ENCODE assay signal across 8 cellular contexts in the genomic region with DNA sequence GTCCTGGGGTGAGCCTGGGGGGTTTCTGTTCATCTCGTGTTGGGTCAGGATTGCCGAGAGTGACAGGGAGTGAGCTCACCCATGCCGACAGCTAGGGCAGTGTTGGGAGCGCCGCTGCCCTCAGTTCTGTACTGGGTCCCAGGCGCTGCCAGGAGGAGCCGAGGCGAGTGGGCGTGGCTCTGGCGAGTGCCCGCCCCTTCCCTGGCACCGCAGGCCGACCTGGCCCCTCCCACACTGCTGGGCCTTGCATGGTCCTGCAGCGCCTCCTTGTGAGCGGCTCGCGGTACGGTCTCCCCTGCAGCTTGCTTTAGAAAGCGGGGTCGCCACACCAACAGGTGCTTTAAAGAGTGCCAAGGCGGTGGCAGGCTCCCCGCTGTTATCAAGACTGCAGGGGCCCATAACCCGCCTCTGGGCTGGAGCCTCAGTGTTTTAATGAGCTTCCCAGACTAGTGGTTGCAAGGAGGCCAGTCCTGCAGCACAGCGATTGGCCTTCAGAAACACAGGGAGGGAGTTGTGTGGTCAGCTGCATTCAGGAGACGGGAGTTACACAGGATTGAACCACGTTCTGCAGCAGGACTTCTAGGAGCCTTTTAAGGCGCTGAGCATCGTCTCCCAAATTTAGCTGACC.
DNase-seq lines count a peak whose midpoint lies in the region; ATAC-seq and TF ChIP-seq lines count a peak whose summit lies in the region.
"Not testable (repeated sequence)": the region's sequence is repeated elsewhere in the genome, so short reads cannot be mapped to it uniquely, and the experiment has no call there.

No MANE protein-coding gene starts in this region.

- H3K23me2 ChIP-seq in H9 (ENCODE audit: insufficient read length, low read depth, low read length, poor library complexity, severe bottlenecking) = not testable (repeated sequence)

- H3K79me1 ChIP-seq in H9 (ENCODE audit: insufficient read depth, low read depth, low read length, poor library complexity, severe bottlenecking) = not testable (repeated sequence)

- not testable (repeated sequence) for H3K4me3 ChIP-seq in LNCaP clone FGC (ENCODE audit: low read depth, low read length); fibroblast of mammary gland (ENCODE audit: control insufficient read depth, low read depth, low read length)

- H3K14ac ChIP-seq in H9 (ENCODE audit: insufficient read depth, low read length) = not testable (repeated sequence)

- H3K4me2 ChIP-seq in H9 (ENCODE audit: insufficient read depth, insufficient read length, low read length) = not testable (repeated sequence)

- TF ChIP-seq CTCF in H9 (conservative IDR thresholded peaks at IDR 0.05) (peak; percentile 89), LNCaP clone FGC (IDR thresholded peaks at IDR 0.05; ENCODE audit: control insufficient read depth, extremely low read depth, insufficient read depth) (peak; percentile 79), fibroblast of mammary gland (conservative IDR thresholded peaks at IDR 0.05; ENCODE audit: control insufficient read depth, insufficient read depth, low read depth, low read length) (peak; percentile 62), nephron progenitor cell (IDR thresholded peaks at IDR 0.05) (peak; percentile 80)

- not testable (repeated sequence) for H3K18ac ChIP-seq in H9 (ENCODE audit: insufficient read length, low read depth, low read length)

- H3K9me3 Mint-ChIP-seq in H9; activated T-helper 1 cell treated with anti-CD3 and anti-CD28 coated beads, Interleukin-12 subunit alpha, Interleukin-12 subunit beta, Interleukin-2, Interleukin-4 antibody, amounts not matched to agents 30 ng/mL and 10 ng/mL and 1 ng/mL, durations not matched to agents 14 hours and 24 hours and 36 hours; nephron progenitor cell; stimulated activated naive B cell treated with anti-CD40 and anti-IgM and Interleukin-4, amounts not matched to agents 10 μg/mL and 1 μg/mL and 100 μg/mL, for 72 hours: not testable (repeated sequence)

- not testable (repeated sequence) for H3K23ac ChIP-seq in H9 (ENCODE audit: insufficient read length, low read depth, low read length)

- H3K9ac ChIP-seq in H9 (ENCODE audit: extremely low read depth, insufficient read length, low read length) = not testable (repeated sequence)

- H3K4me3 Mint-ChIP-seq in H9 (peak overlapping the region; percentile 23 to 56), nephron progenitor cell (peak overlapping the region; percentile 56)
- H3K4me3 Mint-ChIP-seq in activated T-helper 1 cell treated with anti-CD3 and anti-CD28 coated beads, Interleukin-12 subunit alpha, Interleukin-12 subunit beta, Interleukin-2, Interleukin-4 antibody, amounts not matched to agents 30 ng/mL and 10 ng/mL and 1 ng/mL, durations not matched to agents 14 hours and 24 hours and 36 hours = peak overlapping the region; percentile 5
- H3K4me3 Mint-ChIP-seq in stimulated activated naive B cell treated with anti-CD40 and anti-IgM and Interleukin-4, amounts not matched to agents 10 μg/mL and 1 μg/mL and 100 μg/mL, for 72 hours = peak overlapping the region; percentile 60 to 71

- not testable (repeated sequence) for H2BK20ac ChIP-seq in H9 (ENCODE audit: low read depth, low read length, poor library complexity, severe bottlenecking)

- H3K27me3 Mint-ChIP-seq in H9 (ENCODE audit: low read depth) = peaks cover 15% of the 10 kb centered on the region
- H3K27me3 Mint-ChIP-seq in activated T-helper 1 cell treated with anti-CD3 and anti-CD28 coated beads, Interleukin-12 subunit alpha, Interleukin-12 subunit beta, Interleukin-2, Interleukin-4 antibody, amounts not matched to agents 30 ng/mL and 10 ng/mL and 1 ng/mL, durations not matched to agents 14 hours and 24 hours and 36 hours (ENCODE audit: insufficient read depth); stimulated activated naive B cell treated with anti-CD40 and anti-IgM and Interleukin-4, amounts not matched to agents 10 μg/mL and 1 μg/mL and 100 μg/mL, for 72 hours: not testable (repeated sequence)
- H3K27me3 Mint-ChIP-seq in nephron progenitor cell (ENCODE audit: low read depth, poor library complexity) = peaks cover 17% of the 10 kb centered on the region

- not testable (repeated sequence) for H3K36me3 Mint-ChIP-seq in H9 (ENCODE audit: insufficient read depth in 1 of 3, low read depth in 3 of 3); activated T-helper 1 cell treated with anti-CD3 and anti-CD28 coated beads, Interleukin-12 subunit alpha, Interleukin-12 subunit beta, Interleukin-2, Interleukin-4 antibody, amounts not matched to agents 30 ng/mL and 10 ng/mL and 1 ng/mL, durations not matched to agents 14 hours and 24 hours and 36 hours (ENCODE audit: low read depth); nephron progenitor cell (ENCODE audit: low read depth); stimulated activated naive B cell treated with anti-CD40 and anti-IgM and Interleukin-4, amounts not matched to agents 10 μg/mL and 1 μg/mL and 100 μg/mL, for 72 hours

- H3K4me1 Mint-ChIP-seq in H9; activated T-helper 1 cell treated with anti-CD3 and anti-CD28 coated beads, Interleukin-12 subunit alpha, Interleukin-12 subunit beta, Interleukin-2, Interleukin-4 antibody, amounts not matched to agents 30 ng/mL and 10 ng/mL and 1 ng/mL, durations not matched to agents 14 hours and 24 hours and 36 hours (ENCODE audit: low read depth): not testable (repeated sequence)
- peaks cover 20% of the 10 kb centered on the region for H3K4me1 Mint-ChIP-seq in nephron progenitor cell
- H3K4me1 Mint-ChIP-seq in stimulated activated naive B cell treated with anti-CD40 and anti-IgM and Interleukin-4, amounts not matched to agents 10 μg/mL and 1 μg/mL and 100 μg/mL, for 72 hours = peaks cover 5 to 18% of the 10 kb centered on the region in 2 donors

- DNase-seq in ELR (ENCODE audit: low read depth) (peak; percentile 88), H9 (peak; percentile 96), LNCaP clone FGC (ENCODE audit: low read depth) (peak; percentile 70), RPMI7951 (ENCODE audit: low read depth) (peak; percentile 82), fibroblast of mammary gland (ENCODE audit: low read depth) (peak; percentile 78), nephron progenitor cell (peak; percentile 98)
- DNase-seq in activated T-helper 1 cell treated with anti-CD3 and anti-CD28 coated beads, Interleukin-12 subunit alpha, Interleukin-12 subunit beta, Interleukin-2, Interleukin-4 antibody, amounts not matched to agents 30 ng/mL and 10 ng/mL and 1 ng/mL, durations not matched to agents 14 hours and 24 hours and 36 hours (ENCODE audit: low spot score) = peak; percentile 85
- peak; percentile 84 for DNase-seq in stimulated activated naive B cell treated with anti-CD40 and anti-IgM and Interleukin-4, amounts not matched to agents 10 μg/mL and 1 μg/mL and 100 μg/mL, for 72 hours

- H3K27me3 ChIP-seq in H9 (ENCODE audit: insufficient read depth, low read length) = not testable (repeated sequence)

- H3K27ac ChIP-seq in H9 (ENCODE audit: insufficient read length, low read depth, low read length) = not testable (repeated sequence)

- H3K27ac Mint-ChIP-seq in H9; activated T-helper 1 cell treated with anti-CD3 and anti-CD28 coated beads, Interleukin-12 subunit alpha, Interleukin-12 subunit beta, Interleukin-2, Interleukin-4 antibody, amounts not matched to agents 30 ng/mL and 10 ng/mL and 1 ng/mL, durations not matched to agents 14 hours and 24 hours and 36 hours; nephron progenitor cell; stimulated activated naive B cell treated with anti-CD40 and anti-IgM and Interleukin-4, amounts not matched to agents 10 μg/mL and 1 μg/mL and 100 μg/mL, for 72 hours: not testable (repeated sequence)

- H4K91ac ChIP-seq in H9 (ENCODE audit: insufficient read length, low read depth, low read length) = not testable (repeated sequence)

- peak; percentile 98 to 99 for ATAC-seq in stimulated activated naive B cell treated with anti-CD40 and anti-IgM and Interleukin-4, amounts not matched to agents 10 μg/mL and 1 μg/mL and 100 μg/mL, for 72 hours (replicated peaks)

- not testable (repeated sequence) for H2BK5ac ChIP-seq in H9 (ENCODE audit: insufficient read length, low read length)

- H4K20me1 ChIP-seq in H9 (ENCODE audit: control insufficient read depth, insufficient read depth, insufficient read length) = not testable (repeated sequence)

- not testable (repeated sequence) for H2BK12ac ChIP-seq in H9 (ENCODE audit: insufficient read length, low read depth, low read length)

- H2AFZ ChIP-seq in H9 (ENCODE audit: low read length) = not testable (repeated sequence)

- no CpG with 5 or more reads among the region's 28 CpGs for WGBS in H9 (ENCODE audit: extremely low coverage, insufficient read length, low lambda C conversion rate)

- intact Hi-C loops in activated T-helper 1 cell treated with anti-CD3 and anti-CD28 coated beads, Interleukin-12 subunit alpha, Interleukin-12 subunit beta, Interleukin-2, Interleukin-4 antibody, amounts not matched to agents 30 ng/mL and 10 ng/mL and 1 ng/mL, durations not matched to agents 14 hours and 24 hours and 36 hours (cut with micrococcal nuclease) = loop anchor here (1.0 kb wide), 2 partner anchors 40 to 133 kb away; no protein-coding TSS in a partner anchor

- not testable (repeated sequence) for H3K9me3 ChIP-seq in H9 (ENCODE audit: control insufficient read depth, low read depth, low read length)

- not testable (repeated sequence) for H3K79me2 ChIP-seq in H9 (ENCODE audit: insufficient read depth, low read length)

- not testable (repeated sequence) for H3K56ac ChIP-seq in H9 (ENCODE audit: insufficient read length, low read depth, low read length)

- H4K5ac ChIP-seq in H9 (ENCODE audit: insufficient read length, low read depth, low read length) = not testable (repeated sequence)

- not testable (repeated sequence) for H2BK15ac ChIP-seq in H9 (ENCODE audit: low read depth, low read length)

- H3T11ph ChIP-seq in H9 (ENCODE audit: low read length) = not testable (repeated sequence)

- H2AK5ac ChIP-seq in H9 (ENCODE audit: insufficient read length, low read length) = not testable (repeated sequence)

- not testable (repeated sequence) for H3K4ac ChIP-seq in H9 (ENCODE audit: low read depth, low read length)

- H3K4me1 ChIP-seq in H9 (ENCODE audit: insufficient read depth, low read length) = not testable (repeated sequence)

- not testable (repeated sequence) for H4K8ac ChIP-seq in H9 (replicated peaks; ENCODE audit: insufficient read length, low read depth, low read length)

- not testable (repeated sequence) for H2BK120ac ChIP-seq in H9 (ENCODE audit: low read depth, low read length, poor library complexity, severe bottlenecking)

Comparison
In these comparisons a context has a peak if more than half of its experiments do, and no peak if none do; other contexts are left out.
1. H3K4me3 Mint-ChIP-seq: peak in every context shown above with its lines; median percentile 66 in stimulated activated naive B cell treated with anti-CD40 and anti-IgM and Interleukin-4, amounts not matched to agents 10 μg/mL and 1 μg/mL and 100 μg/mL, for 72 hours; 56 in nephron progenitor cell; 40 in H9; 5 in activated T-helper 1 cell treated with anti-CD3 and anti-CD28 coated beads, Interleukin-12 subunit alpha, Interleukin-12 subunit beta, Interleukin-2, Interleukin-4 antibody, amounts not matched to agents 30 ng/mL and 10 ng/mL and 1 ng/mL, durations not matched to agents 14 hours and 24 hours and 36 hours.